Comparison of ENCODE assay signal across 16 cellular contexts in the genomic region with DNA sequence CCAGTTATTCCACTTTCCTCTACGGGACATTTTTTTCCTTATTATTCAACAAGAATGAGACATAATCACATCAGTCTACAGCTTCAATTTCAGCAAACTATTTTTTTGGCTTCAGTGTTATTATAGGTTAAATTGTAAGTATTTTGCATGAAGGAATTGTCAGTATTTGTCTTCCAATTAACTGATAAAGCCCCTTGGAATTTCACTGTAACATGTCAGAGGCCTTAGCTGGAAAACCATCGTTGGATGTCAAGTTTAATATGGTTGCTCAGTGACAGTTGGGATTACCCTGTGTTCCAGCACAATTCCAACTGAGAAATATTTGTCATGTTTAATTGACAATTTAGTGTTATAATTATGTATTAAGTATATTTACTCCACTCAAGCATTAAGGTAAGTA.
DNase-seq lines count a peak whose midpoint lies in the region; TF ChIP-seq lines count a peak whose summit lies in the region.
"Had no signal": no experiment of that assay in that cellular context is flagged by ENCODE, and none has a peak within 500 bp of the region (broad histone marks: within the 10 kb centered on the region; RNA-seq: fewer than 3 reads in every experiment).

No MANE protein-coding gene starts in this region.

- H2AFZ ChIP-seq in smooth muscle cell (ENCODE audit: low read depth) = no peak overlapping the region

- H3K27ac Mint-ChIP-seq in osteocyte (ENCODE audit: unreplicated experiment) = peak overlapping the region; percentile 73
- H3K27ac Mint-ChIP-seq: CD14-positive monocyte; CD8-positive, alpha-beta T cell had no signal

- H3F3A ChIP-seq in smooth muscle cell (ENCODE audit: low read depth) = peaks cover 4% of the 10 kb centered on the region

- H3K27ac ChIP-seq in smooth muscle cell (ENCODE audit: low read depth) = no peak overlapping the region
- H3K27ac ChIP-seq: 22Rv1 had no signal

- H3K36me3 Mint-ChIP-seq in osteocyte (ENCODE audit: unreplicated experiment) = no peaks in the 10 kb centered on the region
- H3K36me3 Mint-ChIP-seq: CD14-positive monocyte; CD8-positive, alpha-beta T cell had no signal

- H3K36me3 ChIP-seq in smooth muscle cell (ENCODE audit: low read depth) = no peaks in the 10 kb centered on the region

- no peak overlapping the region for H3K4me2 ChIP-seq in smooth muscle cell

- H3K4me1 ChIP-seq in smooth muscle cell (ENCODE audit: low read depth) = peaks cover 56% of the 10 kb centered on the region

- peaks cover 44% of the 10 kb centered on the region for H3K4me1 Mint-ChIP-seq in osteocyte (ENCODE audit: unreplicated experiment)
- H3K4me1 Mint-ChIP-seq: CD14-positive monocyte had no signal

- 56% methylated on average over 2 of the region's 2 CpGs for WGBS in smooth muscle cell (ENCODE audit: low lambda C conversion rate)

- H3K9me3 ChIP-seq in smooth muscle cell (replicated peaks; ENCODE audit: low read depth) = no peaks in the 10 kb centered on the region

- peak; percentile 38 for DNase-seq in NCI-H82 (lab: John Stamatoyannopoulos, UW)
- no peak for DNase-seq in NCI-H82 treated with DMSO at 0.1 percent for 48 hours (lab: John Stamatoyannopoulos, UW; ENCODE audit: unreplicated experiment)
- peak; percentile 6 for DNase-seq in LHCN-M2 (ENCODE audit: low read depth)
- DNase-seq in dedifferentiated amniotic fluid mesenchymal stem cell (ENCODE audit: extremely low spot score) = peak; percentile 26
- DNase-seq in osteocyte (ENCODE audit: extremely low spot score, unreplicated experiment) = no peak
- DNase-seq in smooth muscle cell (lab: John Stamatoyannopoulos, UW; ENCODE audit: unreplicated experiment) = no peak
- no peak for DNase-seq in NCI-H2171 treated with DMSO at 0.1 percent for 48 hours (lab: John Stamatoyannopoulos, UW)
- DNase-seq in activated effector memory CD4-positive, alpha-beta T cell treated with anti-CD3 and anti-CD28 coated beads, Interleukin-2, amount 50 U/mL, for 16 hours = no peak
- DNase-seq: CD8-positive, alpha-beta T cell; COR-L47; DMS153; DMS79 treated with DMSO at 0.1 percent for 48 hours; GF-D8; HCEC 1CT had no signal

- TF ChIP-seq CTCF in osteocyte (IDR thresholded peaks at IDR 0.05) (no peak), smooth muscle cell (IDR thresholded peaks at IDR 0.05; ENCODE audit: borderline replicate concordance, insufficient read depth, poor library complexity, severe bottlenecking) (no peak)

- H4K20me1 ChIP-seq in smooth muscle cell (ENCODE audit: low read depth) = no peaks in the 10 kb centered on the region

- H3K4me3 ChIP-seq in smooth muscle cell = no peak overlapping the region

- H3K27me3 ChIP-seq in smooth muscle cell (ENCODE audit: low read depth) = no peaks in the 10 kb centered on the region

- H3K9me3 Mint-ChIP-seq in osteocyte (ENCODE audit: unreplicated experiment) = no peaks in the 10 kb centered on the region

- H3K4me3 Mint-ChIP-seq in osteocyte (ENCODE audit: unreplicated experiment) = peak overlapping the region; percentile 33
- H3K4me3 Mint-ChIP-seq: CD14-positive monocyte; CD8-positive, alpha-beta T cell had no signal

- no peak overlapping the region for H3K9ac ChIP-seq in smooth muscle cell (ENCODE audit: low read depth)

- no peaks in the 10 kb centered on the region for H3K79me2 ChIP-seq in smooth muscle cell (ENCODE audit: low read depth)

- no peaks in the 10 kb centered on the region for H3K27me3 Mint-ChIP-seq in osteocyte (ENCODE audit: unreplicated experiment)

Comparison
In these comparisons a context has a peak if more than half of its experiments do, and no peak if none do; other contexts are left out.
1. DNase-seq: peak in NCI-H82 (single experiment), LHCN-M2 (single experiment) and dedifferentiated amniotic fluid mesenchymal stem cell (single experiment); none in NCI-H82 treated with DMSO at 0.1 percent for 48 hours (single experiment), osteocyte (single experiment), smooth muscle cell (single experiment), NCI-H2171 treated with DMSO at 0.1 percent for 48 hours (single experiment) and activated effector memory CD4-positive, alpha-beta T cell treated with anti-CD3 and anti-CD28 coated beads, Interleukin-2, amount 50 U/mL, for 16 hours (single experiment).